19 cellular contexts compared by ENCODE assay signal in genomic region chr18:63708650-63709049, GRCh38.
A peak's percentile ranks its signal among the peaks of the same experiment; 100 is the strongest.
DNase-seq lines count a peak whose midpoint lies in the region; ATAC-seq and TF ChIP-seq lines count a peak whose summit lies in the region.
"Had no signal": no experiment of that assay in that cellular context is flagged by ENCODE, and none has a peak within 500 bp of the region (broad histone marks: within the 10 kb centered on the region; RNA-seq: fewer than 3 reads in every experiment).

No MANE protein-coding gene starts in this region.

- H3K27me3 ChIP-seq in ACC112 (ENCODE audit: insufficient read depth, low read length) (no peaks in the 10 kb centered on the region), adipocyte (replicated peaks; ENCODE audit: control insufficient read depth, insufficient read depth, low read length) (no peaks in the 10 kb centered on the region)
- H3K27me3 ChIP-seq: adrenal gland, vagina had no signal

- H3K9ac ChIP-seq in adipocyte (ENCODE audit: low read length): no peak overlapping the region
- H3K9ac ChIP-seq: KMS-11 had no signal

- no peak for ATAC-seq in GM21528 (IDR thresholded peaks at IDR 0.05; ENCODE audit: low FRiP score, unreplicated experiment)
- no peak for ATAC-seq in HG03135 (IDR thresholded peaks at IDR 0.05; ENCODE audit: unreplicated experiment)
- ATAC-seq: sciatic nerve had no signal

- peak overlapping the region; percentile 88 for H3K27ac ChIP-seq in ACC112 (ENCODE audit: low read depth, low read length)
- H3K27ac ChIP-seq: adrenal gland, KMS-11, neutrophil, vagina had no signal

- H3K4me3 ChIP-seq in ACC112 (ENCODE audit: low read depth, low read length) (peak overlapping the region; percentile 9; the same call in 1 of the 2 replicates), adipocyte (ENCODE audit: low read length) (no peak overlapping the region), foreskin fibroblast (ENCODE audit: low read depth in 1 of 2, low read length in 2 of 2) (no peak overlapping the region)
- H3K4me3 ChIP-seq: adrenal gland, vagina had no signal

- TF ChIP-seq CTCF in foreskin fibroblast (IDR thresholded peaks at IDR 0.05; ENCODE audit: low read depth, low read length): no peak

- H3K36me3 ChIP-seq in ACC112 (ENCODE audit: insufficient read depth, low read length): no peaks in the 10 kb centered on the region
- H3K36me3 ChIP-seq in adipocyte (ENCODE audit: control insufficient read depth, insufficient read depth, low read length, severe bottlenecking): no peaks in the 10 kb centered on the region
- H3K36me3 ChIP-seq: adrenal gland, neutrophil, vagina had no signal

- H3K9me3 ChIP-seq in adipocyte (ENCODE audit: control insufficient read depth, low read length): peaks cover 14% of the 10 kb centered on the region
- H3K9me3 ChIP-seq: adrenal gland, vagina had no signal

- peak overlapping the region; percentile 76 for H2AFZ ChIP-seq in ACC112 (ENCODE audit: low read length, unreplicated experiment)

- no peaks in the 10 kb centered on the region for H3K79me2 ChIP-seq in ACC112 (ENCODE audit: control insufficient read depth, insufficient read depth, low read length, unreplicated experiment)

- DNase-seq in HS-27A (ENCODE audit: low read depth) (peak; percentile 83), adipocyte (ENCODE audit: low read depth) (peak; percentile 40), foreskin fibroblast (peak; percentile 89 to 93), NAMALWA (ENCODE audit: low spot score) (no peak)
- DNase-seq in stimulated activated CD8-positive, alpha-beta memory T cell treated with anti-CD3 and anti-CD28 coated beads, Interleukin-4, amount 100 ng/mL, for 48 hours: no peak
- DNase-seq: activated CD4-positive, alpha-beta T cell treated with anti-CD3 and anti-CD28 coated beads, Interleukin-2, amount 10 ng/mL, durations not matched to agents 24 days and 14 days; adrenal gland; dermis blood vessel endothelial cell; GOT3; NCI-H187; NCI-H526; RPMI8226 had no signal

- H3K4me1 ChIP-seq in ACC112 (ENCODE audit: control insufficient read depth, insufficient read depth, low read length, unreplicated experiment) (peaks cover 11% of the 10 kb centered on the region), adipocyte (ENCODE audit: control insufficient read depth, insufficient read depth, low read length) (peaks cover 8% of the 10 kb centered on the region)
- H3K4me1 ChIP-seq: adrenal gland, vagina had no signal

Comparison
In these comparisons a context has a peak if more than half of its experiments do, and no peak if none do; other contexts are left out.
1. DNase-seq: peak in HS-27A (single experiment), adipocyte (single experiment) and foreskin fibroblast (2 of 2); none in NAMALWA (single experiment) and stimulated activated CD8-positive, alpha-beta memory T cell treated with anti-CD3 and anti-CD28 coated beads, Interleukin-4, amount 100 ng/mL, for 48 hours (single experiment).